ENCODE assay signal across 26 cellular contexts in genomic region chr11:116933961-116934360, GRCh38.
DNase-seq lines count a peak whose midpoint lies in the region; ATAC-seq, FAIRE-seq and TF ChIP-seq lines count a peak whose summit lies in the region.
"Had no signal": no experiment of that assay in that cellular context is flagged by ENCODE, and none has a peak within 500 bp of the region (broad histone marks: within the 10 kb centered on the region; RNA-seq: fewer than 3 reads in every experiment).

No MANE protein-coding gene starts in this region.

- POLR2A ChIA-PET in K562 (lab: Yijun Ruan, JAX) = no interaction called here

- H3K27me3 Mint-ChIP-seq in activated T-cell treated with anti-CD3 and anti-CD28 coated beads, Interleukin-2, amount 50 U/mL, for 24 hours = no peaks in the 10 kb centered on the region
- no peaks in the 10 kb centered on the region for H3K27me3 Mint-ChIP-seq in stimulated activated memory B cell treated with anti-CD40 and anti-IgM and Interleukin-4, amounts not matched to agents 10 μg/mL and 1 μg/mL and 100 μg/mL, for 72 hours
- no peaks in the 10 kb centered on the region for H3K27me3 Mint-ChIP-seq in chondrocyte (ENCODE audit: low read depth)

- H3K9me3 Mint-ChIP-seq in activated T-cell treated with anti-CD3 and anti-CD28 coated beads, Interleukin-2, amount 50 U/mL, for 24 hours = peaks cover 11% of the 10 kb centered on the region
- H3K9me3 Mint-ChIP-seq in stimulated activated memory B cell treated with anti-CD40 and anti-IgM and Interleukin-4, amounts not matched to agents 10 μg/mL and 1 μg/mL and 100 μg/mL, for 72 hours = peaks cover 10% of the 10 kb centered on the region
- H3K9me3 Mint-ChIP-seq in chondrocyte (ENCODE audit: low read depth) = no peaks in the 10 kb centered on the region
- H3K9me3 Mint-ChIP-seq: nephron had no signal

- no peak overlapping the region for H3K4me3 Mint-ChIP-seq in activated T-cell treated with anti-CD3 and anti-CD28 coated beads, Interleukin-2, amount 50 U/mL, for 24 hours
- no peak overlapping the region for H3K4me3 Mint-ChIP-seq in stimulated activated memory B cell treated with anti-CD40 and anti-IgM and Interleukin-4, amounts not matched to agents 10 μg/mL and 1 μg/mL and 100 μg/mL, for 72 hours
- no peak overlapping the region for H3K4me3 Mint-ChIP-seq in chondrocyte (ENCODE audit: unreplicated experiment)
- H3K4me3 Mint-ChIP-seq: nephron had no signal

- no peaks in the 10 kb centered on the region for H3K27me3 ChIP-seq in K562 (ENCODE audit: control insufficient read depth in 2 of 2, insufficient read depth in 2 of 2, low read length in 2 of 2)
- H3K27me3 ChIP-seq: BLaER1 treated with 17β-estradiol and CSF1 and Interleukin-3, amounts not matched to agents 10 nM and 100 nM; brain microvascular endothelial cell; Peyer's patch; transverse colon had no signal

- FAIRE-seq in GM19239 (lab: Jason Lieb, UNC) (peak; percentile 64), K562 (lab: Jason Lieb, UNC) (no peak)
- FAIRE-seq: keratinocyte, TTC549 had no signal

- H3K36me3 ChIP-seq in K562 (ENCODE audit: control insufficient read depth, insufficient read depth, low read length) = peaks cover 7% of the 10 kb centered on the region; the same call in 2 of the 3 replicates
- H3K36me3 ChIP-seq: brain microvascular endothelial cell, Peyer's patch had no signal

- peaks cover 3 to 25% of the 10 kb centered on the region in 2 experiments for H3K4me1 ChIP-seq in K562 (replicated peaks in 1 of 2; ENCODE audit: control insufficient read depth in 2 of 2, insufficient read depth in 2 of 2, low read length in 2 of 2)

- no peak for DNase-seq in activated T-cell treated with anti-CD3 and anti-CD28 coated beads, Interleukin-2, amount 50 U/mL, for 24 hours
- no peak for DNase-seq in activated T-cell treated with anti-CD3 and anti-CD28 coated beads for 4 hours
- no peak for DNase-seq in GM19239 (ENCODE audit: insufficient read length, low spot score)
- DNase-seq in K562 (ENCODE audit: extremely low read depth in 1 of 4, low spot score in 3 of 4) = peak in 1 of 4 experiments; percentile 17
- no peak for DNase-seq in substantia nigra (lab: John Stamatoyannopoulos, UW)
- no peak for DNase-seq in chondrocyte (ENCODE audit: low spot score)
- DNase-seq: activated CD4-positive, alpha-beta T cell treated with anti-CD3 and anti-CD28 coated beads, Interleukin-2, amount 50 U/mL, for 4 hours; activated gamma-delta T cell treated with Interleukin-2 at 50 U/mL for 16 hours; brain microvascular endothelial cell; GM23248; Kasumi-1; left ventricle myocardium superior; NCI-H1436; NCI-H2081 treated with DMSO at 0.1 percent for 48 hours; NCI-H345; Peyer's patch; SIG-M5; SW 1271; transverse colon had no signal

- 87% methylated on average over 3 of the region's 3 CpGs for WGBS in K562 (ENCODE audit: insufficient coverage, low coverage, missing lambda C conversion rate)

- no peak for TF ChIP-seq POLR2A in K562 (conservative IDR thresholded peaks at IDR 0.05)

- ATAC-seq in K562 = no peak
- no peak for ATAC-seq in stimulated activated memory B cell treated with anti-CD40 and anti-IgM and Interleukin-4, amounts not matched to agents 10 μg/mL and 1 μg/mL and 100 μg/mL, for 72 hours
- ATAC-seq: left ventricle myocardium superior had no signal

- peaks cover 50% of the 10 kb centered on the region for H3K4me1 Mint-ChIP-seq in activated T-cell treated with anti-CD3 and anti-CD28 coated beads, Interleukin-2, amount 50 U/mL, for 24 hours (ENCODE audit: low read depth)
- H3K4me1 Mint-ChIP-seq in stimulated activated memory B cell treated with anti-CD40 and anti-IgM and Interleukin-4, amounts not matched to agents 10 μg/mL and 1 μg/mL and 100 μg/mL, for 72 hours = peaks cover 51% of the 10 kb centered on the region
- H3K4me1 Mint-ChIP-seq in chondrocyte (ENCODE audit: low read depth) = peaks cover 25% of the 10 kb centered on the region

- TF ChIP-seq CTCF in K562 (IDR thresholded peaks at IDR 0.05 in 2 of 3, conservative IDR thresholded peaks at IDR 0.05 in 1 of 3; ENCODE audit: insufficient read depth in 2 of 3, low read depth in 1 of 3, low read length in 3 of 3) (no peak), chondrocyte (IDR thresholded peaks at IDR 0.05) (no peak)

- no peaks in the 10 kb centered on the region for H3K79me2 ChIP-seq in K562 (ENCODE audit: control insufficient read depth, insufficient read depth, low read length)

- no peaks in the 10 kb centered on the region for H3K9me1 ChIP-seq in K562 (ENCODE audit: control insufficient read depth, insufficient read depth, low read length)

- TF ChIP-seq EP300 in K562 (IDR thresholded peaks at IDR 0.05; ENCODE audit: low read length) = no peak

- H3K4me2 ChIP-seq in K562 (ENCODE audit: insufficient read depth, low read length) = no peak overlapping the region

- H4K20me1 ChIP-seq in K562 (replicated peaks; ENCODE audit: control insufficient read depth, insufficient read depth, low read length) = no peaks in the 10 kb centered on the region

- BruUV-seq in K562 (replicated peaks; lab: Mats Ljungman, UMichigan) = no TSS peak

- in situ Hi-C loops in K562 (cut with MboI) = no loop called here

- no peak overlapping the region for H3K4me3 ChIP-seq in K562
- H3K4me3 ChIP-seq: BLaER1 treated with 17β-estradiol and CSF1 and Interleukin-3, amounts not matched to agents 10 nM and 100 nM; GM23248; Peyer's patch; transverse colon had no signal

- H3K27ac Mint-ChIP-seq in activated T-cell treated with anti-CD3 and anti-CD28 coated beads, Interleukin-2, amount 50 U/mL, for 24 hours = peak overlapping the region; percentile 15
- peak overlapping the region; percentile 94 for H3K27ac Mint-ChIP-seq in stimulated activated memory B cell treated with anti-CD40 and anti-IgM and Interleukin-4, amounts not matched to agents 10 μg/mL and 1 μg/mL and 100 μg/mL, for 72 hours
- no peak overlapping the region for H3K27ac Mint-ChIP-seq in chondrocyte (ENCODE audit: unreplicated experiment)
- H3K27ac Mint-ChIP-seq: nephron had no signal

- H2AFZ ChIP-seq in K562 (ENCODE audit: low read depth, low read length) = no peak overlapping the region
- H2AFZ ChIP-seq: GM23248 had no signal

- H3K27ac ChIP-seq in K562 (ENCODE audit: extremely low read depth, low read depth, low read length) (no peak overlapping the region), substantia nigra (ENCODE audit: low read depth, low read length, poor library complexity, severe bottlenecking) (no peak overlapping the region)
- H3K27ac ChIP-seq: BLaER1 treated with 17β-estradiol and CSF1 and Interleukin-3, amounts not matched to agents 10 nM and 100 nM; brain microvascular endothelial cell; epithelial cell of prostate; GM23248; HL-60; Peyer's patch; transverse colon had no signal

- CTCF ChIA-PET in K562 (lab: Yijun Ruan, JAX; ENCODE audit: low intra/inter-chr PET ratio) = no interaction called here

- intact Hi-C loops in K562 (cut with micrococcal nuclease) = no loop called here

- no peak for TF ChIP-seq RAD21 in K562 (CRISPR knock-in tag; conservative IDR thresholded peaks at IDR 0.05 in 1 of 2, IDR thresholded peaks at IDR 0.05 in 1 of 2)

- no peak overlapping the region for H3K9ac ChIP-seq in K562 (ENCODE audit: insufficient read depth in 1 of 2, low read depth in 2 of 2, low read length in 2 of 2)
- H3K9ac ChIP-seq: BLaER1 treated with 17β-estradiol and CSF1 and Interleukin-3, amounts not matched to agents 10 nM and 100 nM; GM23248 had no signal

- peaks cover 34% of the 10 kb centered on the region for H3K36me3 Mint-ChIP-seq in activated T-cell treated with anti-CD3 and anti-CD28 coated beads, Interleukin-2, amount 50 U/mL, for 24 hours (ENCODE audit: low read depth)
- H3K36me3 Mint-ChIP-seq in stimulated activated memory B cell treated with anti-CD40 and anti-IgM and Interleukin-4, amounts not matched to agents 10 μg/mL and 1 μg/mL and 100 μg/mL, for 72 hours = peaks cover 25% of the 10 kb centered on the region
- peaks cover 4% of the 10 kb centered on the region for H3K36me3 Mint-ChIP-seq in chondrocyte (ENCODE audit: low read depth)

- no peaks in the 10 kb centered on the region for H3K9me3 ChIP-seq in K562 (replicated peaks; ENCODE audit: control insufficient read depth, insufficient read depth, low read depth, low read length)
- H3K9me3 ChIP-seq: Peyer's patch, transverse colon had no signal

TF ChIP-seq in K562, 482 proteins besides CTCF, POLR2A, EP300 and RAD21 (continues in another document):
- TF ChIP-seq NUFIP1 (IDR thresholded peaks at IDR 0.05; ENCODE audit: partially characterized antibody) (no peak), ZEB2 (IDR thresholded peaks at IDR 0.05) (no peak), HNRNPL (IDR thresholded peaks at IDR 0.05; ENCODE audit: low read depth, low read length) (no peak), HDGF (IDR thresholded peaks at IDR 0.05) (no peak), ZNF764 (CRISPR knock-in tag; IDR thresholded peaks at IDR 0.05; ENCODE audit: low read depth) (no peak), CBX3 (IDR thresholded peaks at IDR 0.05; ENCODE audit: borderline replicate concordance in 1 of 2, low read length in 2 of 2) (peak in 1 of 2 experiments; percentile 54; a peak in 2 of 3 replicates), ZNF174 (CRISPR knock-in tag; IDR thresholded peaks at IDR 0.05) (no peak), ZNF436 (CRISPR knock-in tag; IDR thresholded peaks at IDR 0.05) (no peak), TRIM24 (IDR thresholded peaks at IDR 0.05) (0 out of 4 replicates have a peak, but pooled peaks of 1 of the 2 experiments have one; percentile 14), SMAD4 (CRISPR knock-in tag; conservative IDR thresholded peaks at IDR 0.05) (no peak), CHD1 (IDR thresholded peaks at IDR 0.05; ENCODE audit: low read length) (no peak), KDM5B (IDR thresholded peaks at IDR 0.05; ENCODE audit: insufficient replicate concordance, low read depth, low read length) (no peak), ZNF316 (IDR thresholded peaks at IDR 0.05) (peak; percentile 65), DACH1 (IDR thresholded peaks at IDR 0.05; ENCODE audit: partially characterized antibody) (peak; percentile 38), RBFOX2 (IDR thresholded peaks at IDR 0.05; ENCODE audit: low read depth, low read length) (no peak), CHD2 (IDR thresholded peaks at IDR 0.05; ENCODE audit: low read depth, low read length) (no peak), FOXM1 (IDR thresholded peaks at IDR 0.05; ENCODE audit: low read depth) (no peak), FOXM1 (CRISPR knock-in tag; IDR thresholded peaks at IDR 0.05; ENCODE audit: low read depth) (no peak), ZBTB26 (CRISPR knock-in tag; IDR thresholded peaks at IDR 0.05) (no peak)
